In genomic region chr4:102390438-102390837, GRCh38 we compare ENCODE assay signal across 8 cellular contexts. TPM values are rescaled to one million over a fixed set of nuclear protein-coding genes. Genes with fewer than 3 reads are reported as not detected.
A peak's percentile ranks its signal among the peaks of the same experiment; 100 is the strongest.
DNase-seq lines count a peak whose midpoint lies in the region; ATAC-seq lines count a peak whose summit lies in the region.

No MANE protein-coding gene starts in this region.

- ATAC-seq in HG03103 (IDR thresholded peaks at IDR 0.05; ENCODE audit: low read depth, unreplicated experiment) = peak; percentile 85
- ATAC-seq in activated CD8-positive, alpha-beta T cell treated with anti-CD3 and anti-CD28 coated beads, Interleukin-2, amount 10 ng/mL, durations not matched to agents 7 days and 5 days = peak; percentile 33
- ATAC-seq in stimulated activated naive CD8-positive, alpha-beta T cell treated with anti-CD3 and anti-CD28 coated beads, Interleukin-15, amount 100 ng/mL, for 72 hours = peak; percentile 100

- peak; percentile 14 for DNase-seq in stimulated activated CD4-positive, alpha-beta T cell treated with anti-CD3 and anti-CD28 coated beads, Interleukin-4, amount 100 ng/mL, for 24 hours
- no peak for DNase-seq in stimulated activated CD4-positive, alpha-beta T cell treated with anti-CD3 and anti-CD28 coated beads, Interleukin-4, amount 100 ng/mL, for 4 hours
- DNase-seq in activated CD8-positive, alpha-beta T cell treated with anti-CD3 and anti-CD28 coated beads, Interleukin-2, amount 10 ng/mL, durations not matched to agents 7 days and 5 days = no peak
- peak; percentile 10 to 18 for DNase-seq in stimulated activated naive CD8-positive, alpha-beta T cell treated with anti-CD3 and anti-CD28 coated beads, Interleukin-15, amount 100 ng/mL, for 72 hours
- no peak for DNase-seq in NK-92 (lab: John Stamatoyannopoulos, UW; ENCODE audit: unreplicated experiment)
- DNase-seq in foreskin melanocyte = no peak
- DNase-seq in NCI-H748 treated with DMSO at 0.1 percent for 48 hours (lab: John Stamatoyannopoulos, UW) = no peak

- no peaks in the 10 kb centered on the region for H3K36me3 Mint-ChIP-seq in activated CD8-positive, alpha-beta T cell treated with anti-CD3 and anti-CD28 coated beads, Interleukin-2, amount 10 ng/mL, durations not matched to agents 7 days and 5 days (ENCODE audit: low read depth)

- H3K4me3 Mint-ChIP-seq in activated CD8-positive, alpha-beta T cell treated with anti-CD3 and anti-CD28 coated beads, Interleukin-2, amount 10 ng/mL, durations not matched to agents 7 days and 5 days = no peak overlapping the region
- peak overlapping the region in 1 of 2 donors; percentile 41 for H3K4me3 Mint-ChIP-seq in stimulated activated naive CD8-positive, alpha-beta T cell treated with anti-CD3 and anti-CD28 coated beads, Interleukin-15, amount 100 ng/mL, for 72 hours

- CTCF ChIA-PET in activated CD8-positive, alpha-beta T cell treated with anti-CD3 and anti-CD28 coated beads, Interleukin-2, amount 10 ng/mL, durations not matched to agents 7 days and 5 days (lab: Charles Lee) = no interaction called here

- no peak overlapping the region for H3K27ac Mint-ChIP-seq in activated CD8-positive, alpha-beta T cell treated with anti-CD3 and anti-CD28 coated beads, Interleukin-2, amount 10 ng/mL, durations not matched to agents 7 days and 5 days
- H3K27ac Mint-ChIP-seq in stimulated activated naive CD8-positive, alpha-beta T cell treated with anti-CD3 and anti-CD28 coated beads, Interleukin-15, amount 100 ng/mL, for 72 hours = peak overlapping the region in 1 of 2 donors; percentile 59

- peaks cover 3% of the 10 kb centered on the region for H3K27me3 Mint-ChIP-seq in activated CD8-positive, alpha-beta T cell treated with anti-CD3 and anti-CD28 coated beads, Interleukin-2, amount 10 ng/mL, durations not matched to agents 7 days and 5 days (ENCODE audit: low read depth)
- peaks cover 16% of the 10 kb centered on the region for H3K27me3 Mint-ChIP-seq in stimulated activated naive CD8-positive, alpha-beta T cell treated with anti-CD3 and anti-CD28 coated beads, Interleukin-15, amount 100 ng/mL, for 72 hours

- POLR2A ChIA-PET in activated CD8-positive, alpha-beta T cell treated with anti-CD3 and anti-CD28 coated beads, Interleukin-2, amount 10 ng/mL, durations not matched to agents 7 days and 5 days (lab: Charles Lee) = no interaction called here

- peaks cover 6% of the 10 kb centered on the region for H3K4me1 Mint-ChIP-seq in activated CD8-positive, alpha-beta T cell treated with anti-CD3 and anti-CD28 coated beads, Interleukin-2, amount 10 ng/mL, durations not matched to agents 7 days and 5 days (ENCODE audit: low read depth)
- peaks cover 27% of the 10 kb centered on the region for H3K4me1 Mint-ChIP-seq in stimulated activated naive CD8-positive, alpha-beta T cell treated with anti-CD3 and anti-CD28 coated beads, Interleukin-15, amount 100 ng/mL, for 72 hours

- H3K9me3 Mint-ChIP-seq in activated CD8-positive, alpha-beta T cell treated with anti-CD3 and anti-CD28 coated beads, Interleukin-2, amount 10 ng/mL, durations not matched to agents 7 days and 5 days (ENCODE audit: insufficient read depth) = no peaks in the 10 kb centered on the region
- peaks cover 0 to 3% of the 10 kb centered on the region in 2 donors for H3K9me3 Mint-ChIP-seq in stimulated activated naive CD8-positive, alpha-beta T cell treated with anti-CD3 and anti-CD28 coated beads, Interleukin-15, amount 100 ng/mL, for 72 hours

RNA-seq across cellular contexts. Expression of gene SLC39A8, which starts 45.2 kb away (rescaled TPM):
- total RNA-seq in activated CD8-positive, alpha-beta T cell treated with anti-CD3 and anti-CD28 coated beads, Interleukin-2, amount 10 ng/mL, durations not matched to agents 7 days and 5 days = 10 to 100 TPM; 79.6 to 83.0 TPM

Comparison
In these comparisons a context has a peak if more than half of its experiments do, and no peak if none do; other contexts are left out.
1. DNase-seq: peak in stimulated activated CD4-positive, alpha-beta T cell treated with anti-CD3 and anti-CD28 coated beads, Interleukin-4, amount 100 ng/mL, for 24 hours (single experiment) and stimulated activated naive CD8-positive, alpha-beta T cell treated with anti-CD3 and anti-CD28 coated beads, Interleukin-15, amount 100 ng/mL, for 72 hours (2 of 2); none in stimulated activated CD4-positive, alpha-beta T cell treated with anti-CD3 and anti-CD28 coated beads, Interleukin-4, amount 100 ng/mL, for 4 hours (0 of 2), activated CD8-positive, alpha-beta T cell treated with anti-CD3 and anti-CD28 coated beads, Interleukin-2, amount 10 ng/mL, durations not matched to agents 7 days and 5 days (single experiment), NK-92 (single experiment), foreskin melanocyte (single experiment) and NCI-H748 treated with DMSO at 0.1 percent for 48 hours (single experiment).
2. ATAC-seq: peak in every context shown above with its lines; median percentile 100 in stimulated activated naive CD8-positive, alpha-beta T cell treated with anti-CD3 and anti-CD28 coated beads, Interleukin-15, amount 100 ng/mL, for 72 hours; 85 in HG03103; 33 in activated CD8-positive, alpha-beta T cell treated with anti-CD3 and anti-CD28 coated beads, Interleukin-2, amount 10 ng/mL, durations not matched to agents 7 days and 5 days.